13 cellular contexts compared by ENCODE assay signal in genomic region chr9:135963938-135964337, GRCh38. TPM values are rescaled to one million over a fixed set of nuclear protein-coding genes. Genes with fewer than 3 reads are reported as not detected.
DNase-seq lines count a peak whose midpoint lies in the region; ATAC-seq and TF ChIP-seq lines count a peak whose summit lies in the region.
"Had no signal": no experiment of that assay in that cellular context is flagged by ENCODE, and none has a peak within 500 bp of the region (broad histone marks: within the 10 kb centered on the region; RNA-seq: fewer than 3 reads in every experiment).

No MANE protein-coding gene starts in this region.

- no peak overlapping the region for H3K4me3 Mint-ChIP-seq in activated naive CD4-positive, alpha-beta T cell treated with anti-CD3 and anti-CD28 coated beads, Interleukin-2, amount 50 U/mL, for 24 hours
- H3K4me3 Mint-ChIP-seq in activated naive CD4-positive, alpha-beta T cell treated with anti-CD3 and anti-CD28 coated beads for 36 hours = no peak overlapping the region
- peak overlapping the region; percentile 29 for H3K4me3 Mint-ChIP-seq in neural crest cell

- H3K36me3 Mint-ChIP-seq in activated naive CD4-positive, alpha-beta T cell treated with anti-CD3 and anti-CD28 coated beads, Interleukin-2, amount 50 U/mL, for 24 hours = no peaks in the 10 kb centered on the region
- H3K36me3 Mint-ChIP-seq in activated naive CD4-positive, alpha-beta T cell treated with anti-CD3 and anti-CD28 coated beads for 36 hours (ENCODE audit: low read depth) = no peaks in the 10 kb centered on the region
- no peaks in the 10 kb centered on the region for H3K36me3 Mint-ChIP-seq in neural crest cell (ENCODE audit: low read depth)
- H3K36me3 Mint-ChIP-seq: CD4-positive, CD25-positive, alpha-beta regulatory T cell; IgD-negative memory B cell had no signal

- no peak for DNase-seq in activated naive CD4-positive, alpha-beta T cell treated with anti-CD3 and anti-CD28 coated beads for 36 hours
- DNase-seq in RWPE2 (ENCODE audit: low spot score) = peak; percentile 38
- DNase-seq in neural crest cell (ENCODE audit: low read depth, low spot score) = no peak
- no peak for DNase-seq in dorsolateral prefrontal cortex
- DNase-seq: CD4-positive, CD25-positive, alpha-beta regulatory T cell; DMS79; GM23248 had no signal

- intact Hi-C loops in activated naive CD4-positive, alpha-beta T cell treated with anti-CD3 and anti-CD28 coated beads for 36 hours (cut with micrococcal nuclease) = loop anchor here (10.0 kb wide), 3 partner anchors 169 to 359 kb away; partner anchors contain the start of gene QSOX2
- intact Hi-C loops in dorsolateral prefrontal cortex (cut with DNase I) = loop anchor here (5.0 to 10.0 kb wide), 5 partner anchors 57 to 441 kb away; partner anchors contain the start of genes CAMSAP1 (in 1 of the 2), QSOX2 (in 1 of the 2) and SNAPC4 (in 1 of the 2)

- H3K27me3 ChIP-seq in RWPE2 (ENCODE audit: insufficient read depth, poor library complexity, severe bottlenecking) (no peaks in the 10 kb centered on the region), dorsolateral prefrontal cortex (no peaks in the 10 kb centered on the region)

- H3K36me3 ChIP-seq in RWPE2 (ENCODE audit: low read depth) = no peaks in the 10 kb centered on the region; the same call in 1 of the 2 replicates

- H3K9me3 Mint-ChIP-seq in activated naive CD4-positive, alpha-beta T cell treated with anti-CD3 and anti-CD28 coated beads, Interleukin-2, amount 50 U/mL, for 24 hours = no peaks in the 10 kb centered on the region
- H3K9me3 Mint-ChIP-seq in activated naive CD4-positive, alpha-beta T cell treated with anti-CD3 and anti-CD28 coated beads for 36 hours = no peaks in the 10 kb centered on the region
- no peaks in the 10 kb centered on the region for H3K9me3 Mint-ChIP-seq in neural crest cell
- H3K9me3 Mint-ChIP-seq: CD4-positive, CD25-positive, alpha-beta regulatory T cell; IgD-negative memory B cell had no signal

- H3K4me1 ChIP-seq in RWPE2 (ENCODE audit: insufficient read depth, poor library complexity, severe bottlenecking) = no peaks in the 10 kb centered on the region

- H3K27ac ChIP-seq in RWPE2 (ENCODE audit: poor library complexity, severe bottlenecking) (no peak overlapping the region), dorsolateral prefrontal cortex (no peak overlapping the region)
- H3K27ac ChIP-seq: 22Rv1, GM23248 had no signal

- no peak for ATAC-seq in RWPE2 (ENCODE audit: low read depth)
- no peak for ATAC-seq in SK-N-SH treated with all-trans-retinoic acid at 6 μM for 48 hours
- ATAC-seq in HG02623 (IDR thresholded peaks at IDR 0.05; ENCODE audit: unreplicated experiment) = no peak
- ATAC-seq: GM12878 had no signal

- H3K4me3 ChIP-seq in RWPE2 (ENCODE audit: severe bottlenecking) = no peak overlapping the region
- H3K4me3 ChIP-seq in dorsolateral prefrontal cortex = no peak overlapping the region
- H3K4me3 ChIP-seq: GM12878, GM23248 had no signal

- H3K27ac Mint-ChIP-seq in activated naive CD4-positive, alpha-beta T cell treated with anti-CD3 and anti-CD28 coated beads, Interleukin-2, amount 50 U/mL, for 24 hours = peak overlapping the region; percentile 12
- no peak overlapping the region for H3K27ac Mint-ChIP-seq in activated naive CD4-positive, alpha-beta T cell treated with anti-CD3 and anti-CD28 coated beads for 36 hours
- H3K27ac Mint-ChIP-seq in neural crest cell (ENCODE audit: unreplicated experiment) = peak overlapping the region; percentile 19
- H3K27ac Mint-ChIP-seq: CD4-positive, CD25-positive, alpha-beta regulatory T cell had no signal

- TF ChIP-seq CTCF in RWPE2 (IDR thresholded peaks at IDR 0.05; ENCODE audit: poor library complexity, severe bottlenecking) (no peak), neural crest cell (conservative IDR thresholded peaks at IDR 0.05) (no peak), dorsolateral prefrontal cortex (IDR thresholded peaks at IDR 0.05 in 54 of 56, conservative IDR thresholded peaks at IDR 0.05 in 2 of 56; ENCODE audit: low read depth in 1 of 56, partially characterized antibody in 56 of 56) (no peak)

- H3K4me1 Mint-ChIP-seq in activated naive CD4-positive, alpha-beta T cell treated with anti-CD3 and anti-CD28 coated beads, Interleukin-2, amount 50 U/mL, for 24 hours = peaks cover 34% of the 10 kb centered on the region
- peaks cover 31% of the 10 kb centered on the region for H3K4me1 Mint-ChIP-seq in activated naive CD4-positive, alpha-beta T cell treated with anti-CD3 and anti-CD28 coated beads for 36 hours (ENCODE audit: low read depth)
- peaks cover 29% of the 10 kb centered on the region for H3K4me1 Mint-ChIP-seq in neural crest cell

- no peaks in the 10 kb centered on the region for H3K27me3 Mint-ChIP-seq in activated naive CD4-positive, alpha-beta T cell treated with anti-CD3 and anti-CD28 coated beads, Interleukin-2, amount 50 U/mL, for 24 hours
- no peaks in the 10 kb centered on the region for H3K27me3 Mint-ChIP-seq in activated naive CD4-positive, alpha-beta T cell treated with anti-CD3 and anti-CD28 coated beads for 36 hours (ENCODE audit: low read depth)
- H3K27me3 Mint-ChIP-seq in neural crest cell (ENCODE audit: low read depth) = peaks cover 13% of the 10 kb centered on the region

- no peaks in the 10 kb centered on the region for H3K9me3 ChIP-seq in RWPE2 (ENCODE audit: severe bottlenecking)

- CTCF ChIA-PET in activated naive CD4-positive, alpha-beta T cell treated with anti-CD3 and anti-CD28 coated beads for 36 hours (lab: Charles Lee) = interaction anchor here (1.4 kb wide), 1 partner anchor 159 kb away, joined by 4 read pairs; no protein-coding TSS in a partner anchor

TF ChIP-seq in SK-N-SH treated with all-trans-retinoic acid at 6 μM for 48 hours, 23 proteins besides CTCF, POLR2A, EP300 and RAD21 (continues in another document):
- TF ChIP-seq CSDC2 (CRISPR knock-in tag; IDR thresholded peaks at IDR 0.05) (no peak), TCF4 (CRISPR knock-in tag; IDR thresholded peaks at IDR 0.05; ENCODE audit: borderline replicate concordance) (no peak), ISL1 (CRISPR knock-in tag; IDR thresholded peaks at IDR 0.05) (no peak), ESRRG (CRISPR knock-in tag; IDR thresholded peaks at IDR 0.05) (no peak), CREB5 (CRISPR knock-in tag; IDR thresholded peaks at IDR 0.05; ENCODE audit: low read depth) (no peak), PPARA (CRISPR knock-in tag; IDR thresholded peaks at IDR 0.05; ENCODE audit: borderline replicate concordance) (no peak), POU6F1 (CRISPR knock-in tag; IDR thresholded peaks at IDR 0.05; ENCODE audit: borderline replicate concordance, low read depth) (no peak), ZNF565 (CRISPR knock-in tag; conservative IDR thresholded peaks at IDR 0.05; ENCODE audit: low read depth) (no peak)
- TF ChIP-seq, protein P1, sequence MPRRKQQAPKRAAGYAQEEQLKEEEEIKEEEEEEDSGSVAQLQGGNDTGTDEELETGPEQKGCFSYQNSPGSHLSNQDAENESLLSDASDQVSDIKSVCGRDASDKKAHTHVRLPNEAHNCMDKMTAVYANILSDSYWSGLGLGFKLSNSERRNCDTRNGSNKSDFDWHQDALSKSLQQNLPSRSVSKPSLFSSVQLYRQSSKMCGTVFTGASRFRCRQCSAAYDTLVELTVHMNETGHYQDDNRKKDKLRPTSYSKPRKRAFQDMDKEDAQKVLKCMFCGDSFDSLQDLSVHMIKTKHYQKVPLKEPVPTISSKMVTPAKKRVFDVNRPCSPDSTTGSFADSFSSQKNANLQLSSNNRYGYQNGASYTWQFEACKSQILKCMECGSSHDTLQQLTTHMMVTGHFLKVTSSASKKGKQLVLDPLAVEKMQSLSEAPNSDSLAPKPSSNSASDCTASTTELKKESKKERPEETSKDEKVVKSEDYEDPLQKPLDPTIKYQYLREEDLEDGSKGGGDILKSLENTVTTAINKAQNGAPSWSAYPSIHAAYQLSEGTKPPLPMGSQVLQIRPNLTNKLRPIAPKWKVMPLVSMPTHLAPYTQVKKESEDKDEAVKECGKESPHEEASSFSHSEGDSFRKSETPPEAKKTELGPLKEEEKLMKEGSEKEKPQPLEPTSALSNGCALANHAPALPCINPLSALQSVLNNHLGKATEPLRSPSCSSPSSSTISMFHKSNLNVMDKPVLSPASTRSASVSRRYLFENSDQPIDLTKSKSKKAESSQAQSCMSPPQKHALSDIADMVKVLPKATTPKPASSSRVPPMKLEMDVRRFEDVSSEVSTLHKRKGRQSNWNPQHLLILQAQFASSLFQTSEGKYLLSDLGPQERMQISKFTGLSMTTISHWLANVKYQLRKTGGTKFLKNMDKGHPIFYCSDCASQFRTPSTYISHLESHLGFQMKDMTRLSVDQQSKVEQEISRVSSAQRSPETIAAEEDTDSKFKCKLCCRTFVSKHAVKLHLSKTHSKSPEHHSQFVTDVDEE (CRISPR knock-in tag; IDR thresholded peaks at IDR 0.05) = no peak

RNA-seq across cellular contexts. Expression of gene UBAC1, which starts 2.8 kb away (rescaled TPM):
- total RNA-seq in activated naive CD4-positive, alpha-beta T cell treated with anti-CD3 and anti-CD28 coated beads for 36 hours = 10 to 100 TPM; 37.2 to 40.0 TPM
- total RNA-seq in neural crest cell (49.3 and 51.9 TPM in 2 replicates), dorsolateral prefrontal cortex (10 to 100 TPM; 42.5 to 80.5 (median 55.0) TPM)

RNA-seq across cellular contexts. Expression of gene CAMSAP1, which starts 56.6 kb away (rescaled TPM):
- total RNA-seq in activated naive CD4-positive, alpha-beta T cell treated with anti-CD3 and anti-CD28 coated beads for 36 hours = 10 to 100 TPM; 32.6 to 35.2 TPM
- total RNA-seq in neural crest cell = 79.3 and 80.8 TPM in 2 replicates
- 100 to 1,000 TPM in 1 of 120 experiments, 10 to 100 TPM in 119; 59.6 to 100 (median 81.1) TPM for total RNA-seq in dorsolateral prefrontal cortex
